Comparison of ENCODE assay signal across 8 cellular contexts in the genomic region with DNA sequence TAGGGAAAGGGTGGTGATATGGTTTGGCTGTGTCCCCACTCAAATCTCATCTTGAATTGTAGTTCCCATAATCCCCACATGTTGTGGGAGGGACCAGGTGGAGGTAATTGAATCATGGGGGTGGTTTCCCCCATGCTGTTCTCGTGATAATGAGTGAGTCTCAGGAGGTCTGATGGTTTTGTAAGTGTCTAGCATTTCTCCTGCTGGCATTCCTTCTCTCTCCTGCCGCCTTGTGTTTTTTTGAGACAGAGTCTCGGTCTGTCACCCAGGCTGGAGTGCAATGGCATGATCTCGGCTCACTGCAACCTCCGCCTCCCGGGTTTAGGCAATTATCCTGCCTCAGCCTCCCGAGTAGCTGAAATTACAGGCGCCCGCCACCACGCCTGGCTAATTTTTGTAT. TPM values are rescaled to one million over a fixed set of nuclear protein-coding genes. Genes with fewer than 3 reads are reported as not detected.
DNase-seq lines count a peak whose midpoint lies in the region; ATAC-seq and TF ChIP-seq lines count a peak whose summit lies in the region.
"Not testable (repeated sequence)": the region's sequence is repeated elsewhere in the genome, so short reads cannot be mapped to it uniquely, and the experiment has no call there.
"Had no signal": no experiment of that assay in that cellular context is flagged by ENCODE, and none has a peak within 500 bp of the region (broad histone marks: within the 10 kb centered on the region; RNA-seq: fewer than 3 reads in every experiment).

No MANE protein-coding gene starts in this region.

- H3K36me3 ChIP-seq in trophoblast cell (ENCODE audit: control insufficient read depth in 1 of 2, insufficient read depth in 2 of 2, low read length in 2 of 2): not testable (repeated sequence)

- peak; percentile 10; the same call in 1 of the 2 replicates for ATAC-seq in WTC11

- not testable (repeated sequence) for TF ChIP-seq CTCF in H9 (conservative IDR thresholded peaks at IDR 0.05); WTC11 (IDR thresholded peaks at IDR 0.05)

- H3K4ac ChIP-seq in H9 (ENCODE audit: low read depth, low read length); trophoblast cell (ENCODE audit: low read depth, low read length): not testable (repeated sequence)

- not testable (repeated sequence) for H3K9ac ChIP-seq in H9 (ENCODE audit: extremely low read depth, insufficient read length, low read length); trophoblast cell (ENCODE audit: low read length)

- H2AFZ ChIP-seq in H9 (ENCODE audit: low read length); trophoblast cell (ENCODE audit: insufficient read depth, low read length, poor library complexity): not testable (repeated sequence)

- not testable (repeated sequence) for H3K79me2 ChIP-seq in H9 (ENCODE audit: insufficient read depth, low read length); trophoblast cell (ENCODE audit: control insufficient read depth, insufficient read depth, low read length, poor library complexity)

- not testable (repeated sequence) for H3T11ph ChIP-seq in H9 (ENCODE audit: low read length)

- CTCF ChIA-PET in WTC11 (lab: Charles Lee): not testable (repeated sequence)

- H2BK20ac ChIP-seq in H9 (ENCODE audit: low read depth, low read length, poor library complexity, severe bottlenecking): not testable (repeated sequence)

- not testable (repeated sequence) for H3K79me1 ChIP-seq in H9 (ENCODE audit: insufficient read depth, low read depth, low read length, poor library complexity, severe bottlenecking); trophoblast cell (ENCODE audit: low read length)

- not testable (repeated sequence) for H3K27me3 ChIP-seq in H9 (ENCODE audit: insufficient read depth, low read length); trophoblast cell (ENCODE audit: insufficient read depth, low read length)

- H3K14ac ChIP-seq in H9 (ENCODE audit: insufficient read depth, low read length); trophoblast cell (ENCODE audit: low read length): not testable (repeated sequence)

- not testable (repeated sequence) for H2BK120ac ChIP-seq in H9 (ENCODE audit: low read depth, low read length, poor library complexity, severe bottlenecking); trophoblast cell (ENCODE audit: insufficient read depth, low read length, poor library complexity)

- no CpG with 5 or more reads among the region's 10 CpGs for WGBS in H9 (ENCODE audit: extremely low coverage, insufficient read length, low lambda C conversion rate)
- WGBS in trophoblast cell (ENCODE audit: extremely low coverage, insufficient coverage, insufficient read length): no CpG with 5 or more reads among the region's 10 CpGs

- not testable (repeated sequence) for H3K9me3 Mint-ChIP-seq in H9, WTC11

- peaks cover 11% of the 10 kb centered on the region for H3K27me3 Mint-ChIP-seq in H9 (ENCODE audit: low read depth)
- H3K27me3 Mint-ChIP-seq in WTC11 (ENCODE audit: low read depth): not testable (repeated sequence)

- POLR2A ChIA-PET in WTC11 (lab: Charles Lee): not testable (repeated sequence)

- H3K18ac ChIP-seq in H9 (ENCODE audit: insufficient read length, low read depth, low read length); trophoblast cell (ENCODE audit: low read length): not testable (repeated sequence)

- H3K4me1 Mint-ChIP-seq in H9: peaks cover 25 to 26% of the 10 kb centered on the region in 2 experiments
- peaks cover 29% of the 10 kb centered on the region for H3K4me1 Mint-ChIP-seq in WTC11

- H4K20me1 ChIP-seq in H9 (ENCODE audit: control insufficient read depth, insufficient read depth, insufficient read length): not testable (repeated sequence)

- not testable (repeated sequence) for H3K56ac ChIP-seq in H9 (ENCODE audit: insufficient read length, low read depth, low read length)

- not testable (repeated sequence) for DNase-seq in H9; WTC11 (ENCODE audit: low spot score)
- DNase-seq in NCI-H2171 treated with DMSO at 0.1 percent for 48 hours (lab: John Stamatoyannopoulos, UW): peak; percentile 27
- peak; percentile 60 to 80 for DNase-seq in trophoblast cell

- not testable (repeated sequence) for H3K4me2 ChIP-seq in H9 (ENCODE audit: insufficient read depth, insufficient read length, low read length); trophoblast cell (ENCODE audit: low read length)

- H3K36me3 Mint-ChIP-seq in H9 (ENCODE audit: insufficient read depth in 1 of 3, low read depth in 3 of 3); WTC11: not testable (repeated sequence)

- not testable (repeated sequence) for H4K91ac ChIP-seq in H9 (ENCODE audit: insufficient read length, low read depth, low read length); trophoblast cell (ENCODE audit: low read depth, low read length)

- not testable (repeated sequence) for H3K4me1 ChIP-seq in H9 (ENCODE audit: insufficient read depth, low read length); trophoblast cell (ENCODE audit: control insufficient read depth in 1 of 2, insufficient read depth in 2 of 2, low read length in 2 of 2)

- H3K23ac ChIP-seq in H9 (ENCODE audit: insufficient read length, low read depth, low read length); trophoblast cell (ENCODE audit: low read length): not testable (repeated sequence)

- H3K4me3 Mint-ChIP-seq in H9, WTC11: not testable (repeated sequence)

- H3K9me3 ChIP-seq in H9 (ENCODE audit: control insufficient read depth, low read depth, low read length); trophoblast cell (ENCODE audit: insufficient read depth, low read depth, low read length): not testable (repeated sequence)

- H3K4me3 ChIP-seq in trophoblast cell (ENCODE audit: low read depth, low read length): not testable (repeated sequence)

- H3K27ac Mint-ChIP-seq in H9 (peak overlapping the region; percentile 37 to 83 (median 70); a peak in 4 of 7 replicates), WTC11 (peak overlapping the region; percentile 78; the same call in 1 of the 2 replicates)

- H3K27ac ChIP-seq in H9 (ENCODE audit: insufficient read length, low read depth, low read length); trophoblast cell (ENCODE audit: low read depth, low read length): not testable (repeated sequence)

- not testable (repeated sequence) for H2BK12ac ChIP-seq in H9 (ENCODE audit: insufficient read length, low read depth, low read length); trophoblast cell (ENCODE audit: low read length)

- not testable (repeated sequence) for H2BK5ac ChIP-seq in H9 (ENCODE audit: insufficient read length, low read length); trophoblast cell (ENCODE audit: low read depth, low read length, poor library complexity)

- not testable (repeated sequence) for H2BK15ac ChIP-seq in H9 (ENCODE audit: low read depth, low read length)

- H4K8ac ChIP-seq in H9 (replicated peaks; ENCODE audit: insufficient read length, low read depth, low read length); trophoblast cell (ENCODE audit: low read depth, low read length): not testable (repeated sequence)

- not testable (repeated sequence) for H2AK5ac ChIP-seq in H9 (ENCODE audit: insufficient read length, low read length); trophoblast cell (ENCODE audit: low read length)

- H4K5ac ChIP-seq in H9 (ENCODE audit: insufficient read length, low read depth, low read length): not testable (repeated sequence)

- H4K12ac ChIP-seq in trophoblast cell (ENCODE audit: low read depth, low read length): not testable (repeated sequence)

- H3K23me2 ChIP-seq in H9 (ENCODE audit: insufficient read length, low read depth, low read length, poor library complexity, severe bottlenecking): not testable (repeated sequence)

TF ChIP-seq in WTC11, 78 proteins besides CTCF, POLR2A, EP300 and RAD21:
- 0 out of 2 replicates have a peak, but pooled peaks have one; percentile 21 for TF ChIP-seq JUN (CRISPR knock-in tag; IDR thresholded peaks at IDR 0.05)
TF ChIP-seq in WTC11: peak in this region for 1; not testable (repeated sequence) for 77.

RNA-seq across cellular contexts. Expression of gene RCC2, which starts 42.5 kb away (rescaled TPM):
- total RNA-seq in H9 (2021) (473 and 474 TPM in 2 replicates), WTC11 (2021) (377 to 407 TPM (median 395 TPM) in 3 replicates)
- polyA plus RNA-seq in trophoblast cell (2013): 76.2 and 78.2 TPM in 2 replicates

RNA-seq across cellular contexts. Expression of gene ARHGEF10L, which starts 57.5 kb away (rescaled TPM):
- total RNA-seq in H9 (2021) (20.2 and 21.4 TPM in 2 replicates), WTC11 (2021) (32.4 to 34.6 TPM (median 34.4 TPM) in 3 replicates)
- polyA plus RNA-seq in trophoblast cell (2013): 9.9 TPM in 2 replicates
- total RNA-seq: CD4-positive, CD25-positive, alpha-beta regulatory T cell; CD8-positive, alpha-beta T cell had no signal
- polyA plus RNA-seq: CD4-positive, alpha-beta memory T cell; CD4-positive, CD25-positive, alpha-beta regulatory T cell; CD8-positive, alpha-beta memory T cell had no signal
